14 cellular contexts compared by ENCODE assay signal in the genomic region with DNA sequence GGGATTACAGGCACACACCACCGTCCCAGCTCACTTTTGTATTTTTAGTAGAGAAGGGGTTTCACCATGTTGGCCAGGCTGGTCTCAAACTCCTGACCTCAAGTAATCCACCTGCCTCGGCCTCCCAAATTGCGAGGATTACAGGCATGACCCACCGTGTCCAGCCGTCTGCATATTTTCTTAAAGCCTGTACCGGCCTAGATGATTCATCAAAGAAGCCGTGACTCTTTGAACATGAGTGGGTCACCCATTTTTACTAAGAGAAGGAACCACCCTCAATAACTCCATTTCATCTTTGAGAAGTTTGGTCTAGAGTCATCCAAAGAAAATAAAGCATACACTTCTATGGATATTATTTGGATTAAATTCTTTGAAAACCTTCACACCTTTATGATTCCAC.
A peak's percentile ranks its signal among the peaks of the same experiment; 100 is the strongest.
DNase-seq lines count a peak whose midpoint lies in the region; TF ChIP-seq lines count a peak whose summit lies in the region.
"Had no signal": no experiment of that assay in that cellular context is flagged by ENCODE, and none has a peak within 500 bp of the region (broad histone marks: within the 10 kb centered on the region; RNA-seq: fewer than 3 reads in every experiment).

No MANE protein-coding gene starts in this region.

- DNase-seq in GM23248, result no peak
- DNase-seq in brain microvascular endothelial cell, result no peak
- DNase-seq in iris pigment epithelial cell (ENCODE audit: low read depth), result peak; percentile 67
- no peak for DNase-seq in smooth muscle cell (lab: John Stamatoyannopoulos, UW; ENCODE audit: unreplicated experiment)
- DNase-seq in prostate gland (ENCODE audit: low spot score), result no peak
- no peak for DNase-seq in UCSD-AML1 (lab: John Stamatoyannopoulos, UW; ENCODE audit: unreplicated experiment)
- DNase-seq in right atrium auricular region (ENCODE audit: low spot score), result no peak
- DNase-seq: 8988T, Caco-2, DMS153, DMS79, GDM1, H9 had no signal

- no peak overlapping the region for H3K9ac ChIP-seq in GM23248
- H3K9ac ChIP-seq in smooth muscle cell (ENCODE audit: low read depth), result peak overlapping the region; percentile 56
- H3K9ac ChIP-seq: BLaER1 treated with 17β-estradiol and CSF1 and Interleukin-3, amounts not matched to agents 10 nM and 100 nM had no signal

- H3K4me2 ChIP-seq in GM23248 (ENCODE audit: unreplicated experiment) (no peak overlapping the region), smooth muscle cell (peak overlapping the region; percentile 42)
- H3K4me2 ChIP-seq: BLaER1 treated with 17β-estradiol and CSF1 and Interleukin-3, amounts not matched to agents 10 nM and 100 nM had no signal

- H2AFZ ChIP-seq in GM23248, result no peak overlapping the region
- no peak overlapping the region for H2AFZ ChIP-seq in smooth muscle cell (ENCODE audit: low read depth)

- H4K20me1 ChIP-seq in GM23248 (ENCODE audit: insufficient read depth), result no peaks in the 10 kb centered on the region
- no peaks in the 10 kb centered on the region for H4K20me1 ChIP-seq in smooth muscle cell (ENCODE audit: low read depth)
- H4K20me1 ChIP-seq: BLaER1 treated with 17β-estradiol and CSF1 and Interleukin-3, amounts not matched to agents 10 nM and 100 nM had no signal

- H3K4me1 ChIP-seq in GM23248 (ENCODE audit: insufficient read depth) (peaks cover 49% of the 10 kb centered on the region), smooth muscle cell (ENCODE audit: low read depth) (peaks cover 7% of the 10 kb centered on the region), prostate gland (replicated peaks) (no peaks in the 10 kb centered on the region), right atrium auricular region (no peaks in the 10 kb centered on the region)
- H3K4me1 ChIP-seq: BLaER1 treated with 17β-estradiol and CSF1 and Interleukin-3, amounts not matched to agents 10 nM and 100 nM; Caco-2 had no signal

- no peak overlapping the region for H3K4me3 ChIP-seq in GM23248
- H3K4me3 ChIP-seq in brain microvascular endothelial cell (ENCODE audit: low read depth, low read length), result no peak overlapping the region
- H3K4me3 ChIP-seq in smooth muscle cell, result no peak overlapping the region
- H3K4me3 ChIP-seq in prostate gland, result no peak overlapping the region
- no peak overlapping the region for H3K4me3 ChIP-seq in right atrium auricular region
- H3K4me3 ChIP-seq: BLaER1 treated with 17β-estradiol and CSF1 and Interleukin-3, amounts not matched to agents 10 nM and 100 nM had no signal

- H3K27me3 ChIP-seq in GM23248 (replicated peaks; ENCODE audit: insufficient read depth) (no peaks in the 10 kb centered on the region), brain microvascular endothelial cell (replicated peaks) (no peaks in the 10 kb centered on the region), smooth muscle cell (ENCODE audit: low read depth) (no peaks in the 10 kb centered on the region), prostate gland (replicated peaks; ENCODE audit: insufficient read depth) (no peaks in the 10 kb centered on the region), right atrium auricular region (no peaks in the 10 kb centered on the region)
- H3K27me3 ChIP-seq: BLaER1 treated with 17β-estradiol and CSF1 and Interleukin-3, amounts not matched to agents 10 nM and 100 nM had no signal

- no peak for TF ChIP-seq POLR2A in prostate gland (IDR thresholded peaks at IDR 0.05)

- intact Hi-C loops in prostate gland (cut with DNase I), result no loop called here

- no peaks in the 10 kb centered on the region for H3K79me2 ChIP-seq in GM23248 (ENCODE audit: insufficient read depth)
- H3K79me2 ChIP-seq in smooth muscle cell (ENCODE audit: low read depth), result no peaks in the 10 kb centered on the region

- H3K36me3 ChIP-seq in GM23248 (ENCODE audit: low read depth) (no peaks in the 10 kb centered on the region), brain microvascular endothelial cell (replicated peaks) (no peaks in the 10 kb centered on the region), smooth muscle cell (ENCODE audit: low read depth) (no peaks in the 10 kb centered on the region), prostate gland (no peaks in the 10 kb centered on the region), right atrium auricular region (no peaks in the 10 kb centered on the region)
- H3K36me3 ChIP-seq: BLaER1 treated with 17β-estradiol and CSF1 and Interleukin-3, amounts not matched to agents 10 nM and 100 nM had no signal

- H3F3A ChIP-seq in GM23248 (ENCODE audit: insufficient read depth), result peaks cover 52% of the 10 kb centered on the region
- peaks cover 8% of the 10 kb centered on the region for H3F3A ChIP-seq in smooth muscle cell (ENCODE audit: low read depth)

- peak overlapping the region; percentile 91; the same call in 1 of the 2 replicates for H3K27ac ChIP-seq in GM23248
- peak overlapping the region; percentile 100 for H3K27ac ChIP-seq in brain microvascular endothelial cell
- H3K27ac ChIP-seq in smooth muscle cell (ENCODE audit: low read depth), result peak overlapping the region; percentile 93
- H3K27ac ChIP-seq in prostate gland, result no peak overlapping the region
- no peak overlapping the region for H3K27ac ChIP-seq in right atrium auricular region
- H3K27ac ChIP-seq: BLaER1 treated with 17β-estradiol and CSF1 and Interleukin-3, amounts not matched to agents 10 nM and 100 nM had no signal

- no peaks in the 10 kb centered on the region for H3K9me3 ChIP-seq in GM23248 (ENCODE audit: low read depth)
- H3K9me3 ChIP-seq in smooth muscle cell (replicated peaks; ENCODE audit: low read depth), result no peaks in the 10 kb centered on the region
- H3K9me3 ChIP-seq in prostate gland, result no peaks in the 10 kb centered on the region
- H3K9me3 ChIP-seq in right atrium auricular region, result no peaks in the 10 kb centered on the region
- H3K9me3 ChIP-seq: BLaER1 treated with 17β-estradiol and CSF1 and Interleukin-3, amounts not matched to agents 10 nM and 100 nM; Caco-2 had no signal

- 92 to 93% methylated on average over 7 of the region's 7 CpGs for WGBS in GM23248 (ENCODE audit: low coverage in 1 of 2, low lambda C conversion rate in 2 of 2, missing lambda C conversion rate in 2 of 2), 2 experiments
- 49% methylated on average over 7 of the region's 7 CpGs for WGBS in smooth muscle cell (ENCODE audit: low lambda C conversion rate)
- WGBS in prostate gland, result 93% methylated on average over 7 of the region's 7 CpGs

- TF ChIP-seq CTCF in brain microvascular endothelial cell (IDR thresholded peaks at IDR 0.05; ENCODE audit: low read depth, low read length, missing control alignments), result no peak
- TF ChIP-seq CTCF in smooth muscle cell (IDR thresholded peaks at IDR 0.05; ENCODE audit: borderline replicate concordance, insufficient read depth, poor library complexity, severe bottlenecking), result no peak
- no peak for TF ChIP-seq CTCF in prostate gland (IDR thresholded peaks at IDR 0.05)
- TF ChIP-seq CTCF in right atrium auricular region (IDR thresholded peaks at IDR 0.05), result no peak

- H3K9me2 ChIP-seq in GM23248 (ENCODE audit: insufficient read depth), result no peaks in the 10 kb centered on the region

- in situ Hi-C loops in GM23248 (cut with MboI), result no loop called here
- in situ Hi-C loops in brain microvascular endothelial cell (cut with HindIII; ENCODE audit: low pct_ligation_motif_present, low sequenced_read_pairs), result no loop called here

Comparison
In these comparisons a context has a peak if more than half of its experiments do, and no peak if none do; other contexts are left out.
1. H3K27ac ChIP-seq: peak in GM23248 (single experiment), brain microvascular endothelial cell (single experiment) and smooth muscle cell (single experiment); none in prostate gland (0 of 2) and right atrium auricular region (0 of 2).